13 cellular contexts compared by ENCODE assay signal in the genomic region with DNA sequence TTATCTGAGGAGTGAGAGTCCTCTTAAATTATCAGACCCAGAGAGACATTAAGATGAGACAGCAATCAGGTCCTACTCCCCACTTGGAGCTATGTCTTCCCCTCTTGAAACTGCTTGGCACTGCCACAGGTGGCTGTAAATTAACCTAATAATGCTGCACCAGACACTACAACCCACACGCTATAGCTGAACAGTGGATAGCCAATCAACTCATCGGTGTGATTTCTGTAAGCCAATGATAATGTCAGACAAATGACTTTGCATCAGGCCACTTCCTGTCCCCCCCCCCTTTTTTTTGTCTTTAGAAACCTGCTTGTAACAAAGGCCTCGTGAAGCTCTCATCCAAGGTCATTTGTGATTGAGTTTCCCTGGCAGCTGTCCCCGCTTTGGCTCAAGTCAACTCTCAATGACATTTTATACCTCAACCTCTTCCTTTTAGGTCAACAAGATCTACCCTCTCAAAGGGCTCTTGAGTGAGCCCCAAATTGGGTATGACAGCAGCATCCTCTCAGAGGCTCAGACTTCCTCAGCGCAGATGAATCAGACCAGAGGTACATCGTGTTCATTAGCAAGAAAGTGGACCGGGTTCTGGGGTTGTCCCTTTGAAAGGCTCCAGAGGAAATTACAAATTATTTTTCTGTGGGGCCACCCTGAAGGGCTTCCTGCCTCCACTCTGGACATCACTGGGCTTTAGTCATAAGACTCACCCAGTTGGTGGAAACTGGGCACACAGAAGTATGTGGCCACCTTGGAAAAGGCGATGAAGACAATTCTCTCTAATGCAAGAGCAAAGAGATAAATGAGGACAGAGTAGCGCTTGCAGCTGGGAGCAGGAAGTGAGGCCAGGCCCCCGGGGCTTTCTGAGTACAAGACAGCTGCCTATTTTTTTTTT.
A peak's percentile ranks its signal among the peaks of the same experiment; 100 is the strongest.
DNase-seq lines count a peak whose midpoint lies in the region; ATAC-seq and TF ChIP-seq lines count a peak whose summit lies in the region.
"Had no signal": no experiment of that assay in that cellular context is flagged by ENCODE, and none has a peak within 500 bp of the region (broad histone marks: within the 10 kb centered on the region; RNA-seq: fewer than 3 reads in every experiment).

No MANE protein-coding gene starts in this region.

- TF ChIP-seq POLR2A in breast epithelium (IDR thresholded peaks at IDR 0.05): no peak

- no peak overlapping the region for H3K9ac ChIP-seq in mammary epithelial cell (ENCODE audit: insufficient read depth, low read length)

- no peak overlapping the region for H2AFZ ChIP-seq in mammary epithelial cell (ENCODE audit: low read depth, low read length)

- H3K36me3 Mint-ChIP-seq in stimulated activated naive B cell treated with anti-CD40 and anti-IgM and Interleukin-4, amounts not matched to agents 10 μg/mL and 1 μg/mL and 100 μg/mL, for 72 hours: no peaks in the 10 kb centered on the region

- H3K27ac ChIP-seq in breast epithelium (peak overlapping the region; percentile 72 to 86), mammary epithelial cell (ENCODE audit: insufficient read depth, low read depth, low read length) (no peak overlapping the region)

- dilution Hi-C loops in mammary epithelial cell (cut with HindIII; ENCODE audit: low sequenced_read_pairs): no loop called here

- CTCF ChIA-PET in mammary epithelial cell (lab: Charles Lee; ENCODE audit: low non-redundant PET): no interaction called here

- intact Hi-C loops in breast epithelium (cut with DNase I; ENCODE audit: low total_unique reads): no loop called here
- intact Hi-C loops in mammary epithelial cell (cut with micrococcal nuclease): no loop called here

- no peaks in the 10 kb centered on the region for H3K9me3 ChIP-seq in breast epithelium
- no peaks in the 10 kb centered on the region for H3K9me3 ChIP-seq in mammary epithelial cell (replicated peaks; ENCODE audit: insufficient read depth, low read length)

- no peaks in the 10 kb centered on the region for H3K9me3 Mint-ChIP-seq in stimulated activated naive B cell treated with anti-CD40 and anti-IgM and Interleukin-4, amounts not matched to agents 10 μg/mL and 1 μg/mL and 100 μg/mL, for 72 hours
- H3K9me3 Mint-ChIP-seq: activated CD4-positive, alpha-beta memory T cell treated with anti-CD3 and anti-CD28 coated beads, Interleukin-2, amount 10 ng/mL, durations not matched to agents 7 days and 5 days had no signal

- H3K27me3 ChIP-seq in breast epithelium (no peaks in the 10 kb centered on the region), mammary epithelial cell (ENCODE audit: insufficient read depth, low read length) (no peaks in the 10 kb centered on the region)

- no peaks in the 10 kb centered on the region for H4K20me1 ChIP-seq in mammary epithelial cell (ENCODE audit: insufficient read depth, low read length)

- in situ Hi-C loops in mammary epithelial cell (cut with MboI; ENCODE audit: low sequenced_read_pairs in 2 of 2): loop anchor here (25.0 kb wide), 1 partner anchor 403 kb away; the partner anchor contains the start of gene PRLH (in 2 of the 2)

- H3K4me3 ChIP-seq in breast epithelium: no peak overlapping the region
- no peak overlapping the region for H3K4me3 ChIP-seq in mammary epithelial cell (replicated peaks in 1 of 3; ENCODE audit: insufficient read depth in 1 of 3, low read depth in 2 of 3, low read length in 3 of 3)

- no peaks in the 10 kb centered on the region for H3K79me2 ChIP-seq in mammary epithelial cell (ENCODE audit: insufficient read depth, low read length)

- H3K4me1 ChIP-seq in breast epithelium: no peaks in the 10 kb centered on the region
- peaks cover 9% of the 10 kb centered on the region for H3K4me1 ChIP-seq in mammary epithelial cell (ENCODE audit: insufficient read depth, low read length)

- DNase-seq in breast epithelium (ENCODE audit: low spot score in 2 of 2) (no peak), mammary epithelial cell (no peak), NCI-H69 (lab: John Stamatoyannopoulos, UW) (peak; percentile 3), fibroblast of gingiva (ENCODE audit: low read depth) (peak; percentile 94), ureter (ENCODE audit: low spot score) (peak; percentile 32), GM03348 (ENCODE audit: low spot score) (no peak)
- DNase-seq in stimulated activated naive B cell treated with anti-CD40 and anti-IgM and Interleukin-4, amounts not matched to agents 10 μg/mL and 1 μg/mL and 100 μg/mL, for 72 hours: no peak
- DNase-seq: activated CD4-positive, alpha-beta memory T cell treated with anti-CD3 and anti-CD28 coated beads, Interleukin-2, amount 10 ng/mL, durations not matched to agents 7 days and 5 days; activated naive CD4-positive, alpha-beta T cell treated with anti-CD3 and anti-CD28 coated beads, Interleukin-2, amount 50 U/mL, for 16 hours; NCI-H524; small intestine; T-helper 9 cell had no signal

- H3K36me3 ChIP-seq in breast epithelium (no peaks in the 10 kb centered on the region), mammary epithelial cell (ENCODE audit: insufficient read depth, low read length) (no peaks in the 10 kb centered on the region)

- 97% methylated on average over 10 of the region's 10 CpGs for WGBS in mammary epithelial cell (ENCODE audit: low coverage, missing lambda C conversion rate)

- TF ChIP-seq CTCF in breast epithelium (IDR thresholded peaks at IDR 0.05) (no peak), mammary epithelial cell (conservative IDR thresholded peaks at IDR 0.05 in 1 of 2, IDR thresholded peaks at IDR 0.05 in 1 of 2; ENCODE audit: extremely low read depth in 1 of 2, insufficient read depth in 1 of 2, low read depth in 1 of 2, low read length in 2 of 2) (no peak)

- no peak overlapping the region for H3K4me2 ChIP-seq in mammary epithelial cell (ENCODE audit: insufficient read depth, low read depth, low read length)

- peaks cover 0 to 17% of the 10 kb centered on the region in 2 donors for H3K27me3 Mint-ChIP-seq in stimulated activated naive B cell treated with anti-CD40 and anti-IgM and Interleukin-4, amounts not matched to agents 10 μg/mL and 1 μg/mL and 100 μg/mL, for 72 hours

- H3K27ac Mint-ChIP-seq in stimulated activated naive B cell treated with anti-CD40 and anti-IgM and Interleukin-4, amounts not matched to agents 10 μg/mL and 1 μg/mL and 100 μg/mL, for 72 hours: no peak overlapping the region
- H3K27ac Mint-ChIP-seq: activated CD4-positive, alpha-beta memory T cell treated with anti-CD3 and anti-CD28 coated beads, Interleukin-2, amount 10 ng/mL, durations not matched to agents 7 days and 5 days had no signal

- peaks cover 10 to 13% of the 10 kb centered on the region in 2 donors for H3K4me1 Mint-ChIP-seq in stimulated activated naive B cell treated with anti-CD40 and anti-IgM and Interleukin-4, amounts not matched to agents 10 μg/mL and 1 μg/mL and 100 μg/mL, for 72 hours

- H3K4me3 Mint-ChIP-seq in stimulated activated naive B cell treated with anti-CD40 and anti-IgM and Interleukin-4, amounts not matched to agents 10 μg/mL and 1 μg/mL and 100 μg/mL, for 72 hours: no peak overlapping the region
- H3K4me3 Mint-ChIP-seq: activated CD4-positive, alpha-beta memory T cell treated with anti-CD3 and anti-CD28 coated beads, Interleukin-2, amount 10 ng/mL, durations not matched to agents 7 days and 5 days had no signal

- no peak for ATAC-seq in stimulated activated naive B cell treated with anti-CD40 and anti-IgM and Interleukin-4, amounts not matched to agents 10 μg/mL and 1 μg/mL and 100 μg/mL, for 72 hours (replicated peaks)
- ATAC-seq in HG02678 (IDR thresholded peaks at IDR 0.05; ENCODE audit: unreplicated experiment): no peak

- BruUV-seq in mammary epithelial cell (replicated peaks; lab: Mats Ljungman, UMichigan): no TSS peak

Comparison
In these comparisons a context has a peak if more than half of its experiments do, and no peak if none do; other contexts are left out.
1. DNase-seq: peak in NCI-H69 (single experiment), fibroblast of gingiva (single experiment) and ureter (single experiment); none in breast epithelium (0 of 2), mammary epithelial cell (single experiment), GM03348 (single experiment) and stimulated activated naive B cell treated with anti-CD40 and anti-IgM and Interleukin-4, amounts not matched to agents 10 μg/mL and 1 μg/mL and 100 μg/mL, for 72 hours (single experiment).